ENCODE assay signal across 22 cellular contexts in genomic region chr19:49773663-49774305, GRCh38. TPM values are rescaled to one million over a fixed set of nuclear protein-coding genes. Genes with fewer than 3 reads are reported as not detected.
DNase-seq lines count a peak whose midpoint lies in the region; ATAC-seq and TF ChIP-seq lines count a peak whose summit lies in the region.
"Had no signal": no experiment of that assay in that cellular context is flagged by ENCODE, and none has a peak within 500 bp of the region (broad histone marks: within the 10 kb centered on the region; RNA-seq: fewer than 3 reads in every experiment).

No MANE protein-coding gene starts in this region.

- H3K27me3 Mint-ChIP-seq in MCF 10A (ENCODE audit: insufficient read depth, unreplicated experiment) = no peaks in the 10 kb centered on the region
- H3K27me3 Mint-ChIP-seq in dendritic cell treated with granulocyte-macrophage colony-stimulating factor and Interleukin-4, amounts not matched to agents 40 ng/mL and 50 ng/mL, for 4 days = no peaks in the 10 kb centered on the region
- H3K27me3 Mint-ChIP-seq in natural killer cell treated with Interleukin-12 subunit alpha and Interleukin-12 subunit beta and Interleukin-15 and Interleukin-18, amount 100 ng/mL, for 72 hours = no peaks in the 10 kb centered on the region

- DNase-seq in MCF 10A (ENCODE audit: unreplicated experiment) (no peak), breast epithelium (ENCODE audit: low spot score in 2 of 2) (no peak), BE2C (no peak), NCI-H1436 treated with DMSO at 0.1 percent for 48 hours (lab: John Stamatoyannopoulos, UW) (no peak)
- DNase-seq in natural killer cell treated with Interleukin-12 subunit alpha and Interleukin-12 subunit beta and Interleukin-15 and Interleukin-18, amount 100 ng/mL, for 72 hours (ENCODE audit: low spot score) = no peak
- DNase-seq: activated CD4-positive, alpha-beta T cell treated with anti-CD3 and anti-CD28 coated beads, Interleukin-2, amount 50 U/mL, for 1 hour; activated effector memory CD4-positive, alpha-beta T cell treated with anti-CD3 and anti-CD28 coated beads, Interleukin-2, amount 50 U/mL, for 16 hours; adrenal gland; brain microvascular endothelial cell; DND-41; endodermal cell; kidney glomerular epithelial cell; lower lobe of right lung; NCI-H1092; NCI-H187 treated with DMSO at 0.1 percent for 48 hours; NCI-H526 treated with DMSO at 0.1 percent for 48 hours; stimulated activated CD4-positive, alpha-beta T cell treated with anti-CD3 and anti-CD28 coated beads, Interleukin-2, amount 100 ng/mL, for 24 hours had no signal

- H3K27ac Mint-ChIP-seq in MCF 10A (ENCODE audit: low read depth, unreplicated experiment) = peak overlapping the region; percentile 23
- peak overlapping the region; percentile 56 for H3K27ac Mint-ChIP-seq in dendritic cell treated with granulocyte-macrophage colony-stimulating factor and Interleukin-4, amounts not matched to agents 40 ng/mL and 50 ng/mL, for 4 days
- H3K27ac Mint-ChIP-seq in natural killer cell treated with Interleukin-12 subunit alpha and Interleukin-12 subunit beta and Interleukin-15 and Interleukin-18, amount 100 ng/mL, for 72 hours = peak overlapping the region; percentile 32 to 89

- H3K27ac ChIP-seq in breast epithelium (no peak overlapping the region), temporal lobe (ENCODE audit: low read depth, low read length) (peak overlapping the region; percentile 57)
- H3K27ac ChIP-seq: adrenal gland, brain microvascular endothelial cell, lower lobe of right lung, suprapubic skin had no signal

- H3K4me1 Mint-ChIP-seq in MCF 10A (ENCODE audit: insufficient read depth, unreplicated experiment) = peaks cover 18% of the 10 kb centered on the region
- H3K4me1 Mint-ChIP-seq in dendritic cell treated with granulocyte-macrophage colony-stimulating factor and Interleukin-4, amounts not matched to agents 40 ng/mL and 50 ng/mL, for 4 days (ENCODE audit: low read depth) = peaks cover 52% of the 10 kb centered on the region
- peaks cover 35 to 60% of the 10 kb centered on the region in 2 donors for H3K4me1 Mint-ChIP-seq in natural killer cell treated with Interleukin-12 subunit alpha and Interleukin-12 subunit beta and Interleukin-15 and Interleukin-18, amount 100 ng/mL, for 72 hours (ENCODE audit: low read depth in 2 of 2)
- H3K4me1 Mint-ChIP-seq: endodermal cell had no signal

- peaks cover 22% of the 10 kb centered on the region for H3K36me3 Mint-ChIP-seq in MCF 10A (ENCODE audit: insufficient read depth, unreplicated experiment)
- H3K36me3 Mint-ChIP-seq in dendritic cell treated with granulocyte-macrophage colony-stimulating factor and Interleukin-4, amounts not matched to agents 40 ng/mL and 50 ng/mL, for 4 days (ENCODE audit: low read depth) = peaks cover 67% of the 10 kb centered on the region
- H3K36me3 Mint-ChIP-seq in natural killer cell treated with Interleukin-12 subunit alpha and Interleukin-12 subunit beta and Interleukin-15 and Interleukin-18, amount 100 ng/mL, for 72 hours = no peaks in the 10 kb centered on the region

- intact Hi-C loops in MCF 10A (cut with micrococcal nuclease) (no loop called here), breast epithelium (cut with DNase I; ENCODE audit: low total_unique reads) (no loop called here)
- intact Hi-C loops in dendritic cell treated with granulocyte-macrophage colony-stimulating factor and Interleukin-4, amounts not matched to agents 40 ng/mL and 50 ng/mL, for 4 days (cut with micrococcal nuclease) = no loop called here

- no peak for ATAC-seq in natural killer cell treated with Interleukin-12 subunit alpha and Interleukin-12 subunit beta and Interleukin-15 and Interleukin-18, amount 100 ng/mL, for 72 hours
- ATAC-seq in GM19452 (IDR thresholded peaks at IDR 0.05; ENCODE audit: unreplicated experiment) = no peak
- ATAC-seq: lower lobe of right lung had no signal

- TF ChIP-seq CTCF in MCF 10A (IDR thresholded peaks at IDR 0.05; ENCODE audit: unreplicated experiment) (no peak), breast epithelium (IDR thresholded peaks at IDR 0.05) (no peak), BE2C (IDR thresholded peaks at IDR 0.05; ENCODE audit: low read depth, low read length) (no peak)

- TF ChIP-seq POLR2A in breast epithelium (IDR thresholded peaks at IDR 0.05) = no peak

- BruUV-seq in MCF 10A (replicated peaks; lab: Mats Ljungman, UMichigan) = no TSS peak

- H3K36me3 ChIP-seq in breast epithelium (no peaks in the 10 kb centered on the region), BE2C (no peaks in the 10 kb centered on the region)
- H3K36me3 ChIP-seq: adrenal gland had no signal

- no peaks in the 10 kb centered on the region for H3K9me3 Mint-ChIP-seq in MCF 10A (ENCODE audit: unreplicated experiment)
- no peaks in the 10 kb centered on the region for H3K9me3 Mint-ChIP-seq in dendritic cell treated with granulocyte-macrophage colony-stimulating factor and Interleukin-4, amounts not matched to agents 40 ng/mL and 50 ng/mL, for 4 days
- H3K9me3 Mint-ChIP-seq in natural killer cell treated with Interleukin-12 subunit alpha and Interleukin-12 subunit beta and Interleukin-15 and Interleukin-18, amount 100 ng/mL, for 72 hours = no peaks in the 10 kb centered on the region
- H3K9me3 Mint-ChIP-seq: endodermal cell had no signal

- POLR2A ChIA-PET in MCF 10A (lab: Yijun Ruan, JAX) = interaction anchor here (0.5 to 1.1 kb wide), 3 partner anchors 10 to 1335 kb away, joined by 3 read pairs; partner anchors contain the start of gene CTU1

- CTCF ChIA-PET in MCF 10A (lab: Yijun Ruan, JAX) = interaction anchor here (0.6 kb wide), 1 partner anchor 227 kb away, joined by 3 read pairs; no protein-coding TSS in a partner anchor

- H3K4me1 ChIP-seq in breast epithelium (peaks cover 0 to under 1% of the 10 kb centered on the region in 2 donors), BE2C (no peaks in the 10 kb centered on the region)

- H3K4me3 ChIP-seq in breast epithelium = no peak overlapping the region
- H3K4me3 ChIP-seq in BE2C (ENCODE audit: low read depth, low read length) = no peak overlapping the region
- H3K4me3 ChIP-seq: adrenal gland, lower lobe of right lung, suprapubic skin had no signal

- H3K4me3 Mint-ChIP-seq in MCF 10A (ENCODE audit: unreplicated experiment) = no peak overlapping the region
- no peak overlapping the region for H3K4me3 Mint-ChIP-seq in dendritic cell treated with granulocyte-macrophage colony-stimulating factor and Interleukin-4, amounts not matched to agents 40 ng/mL and 50 ng/mL, for 4 days
- no peak overlapping the region for H3K4me3 Mint-ChIP-seq in natural killer cell treated with Interleukin-12 subunit alpha and Interleukin-12 subunit beta and Interleukin-15 and Interleukin-18, amount 100 ng/mL, for 72 hours
- H3K4me3 Mint-ChIP-seq: endodermal cell had no signal

- H3K27me3 ChIP-seq in breast epithelium (no peaks in the 10 kb centered on the region), BE2C (no peaks in the 10 kb centered on the region)
- H3K27me3 ChIP-seq: adrenal gland, brain microvascular endothelial cell, suprapubic skin had no signal

- H3K9me3 ChIP-seq in breast epithelium (no peaks in the 10 kb centered on the region), BE2C (no peaks in the 10 kb centered on the region)
- H3K9me3 ChIP-seq: adrenal gland, lower lobe of right lung, suprapubic skin had no signal

RNA-seq across cellular contexts. Expression of gene AP2A1, which starts 7.0 kb away (rescaled TPM):
- total RNA-seq in MCF 10A (2022) (70.5 and 80.0 TPM in 2 replicates), breast epithelium (10 to 100 TPM; 42.1 to 71.0 (median 59.3) TPM), temporal lobe (44.5 TPM)
- total RNA-seq in natural killer cell treated with Interleukin-12 subunit alpha and Interleukin-12 subunit beta and Interleukin-15 and Interleukin-18, amount 100 ng/mL, for 72 hours = 100 to 1,000 TPM; 131 to 142 TPM
- polyA plus RNA-seq in BE2C (2012; ENCODE audit: insufficient read depth, insufficient read length, low read depth) = 51.6 TPM

RNA-seq across cellular contexts. Expression of gene TSKS, which starts 10.7 kb away (rescaled TPM):
- not detected in 2 replicates for total RNA-seq in MCF 10A (2022)
- under 1 TPM in 2 of 3 donors, not detected in 1; 0.33 to 0.96 TPM for total RNA-seq in breast epithelium
- under 1 TPM; 0.38 to 0.53 TPM for total RNA-seq in natural killer cell treated with Interleukin-12 subunit alpha and Interleukin-12 subunit beta and Interleukin-15 and Interleukin-18, amount 100 ng/mL, for 72 hours
- total RNA-seq in temporal lobe = not detected
- 0.56 TPM for polyA plus RNA-seq in BE2C (2012; ENCODE audit: insufficient read depth, insufficient read length, low read depth)
- total RNA-seq: SK-MEL-5 had no signal

RNA-seq across cellular contexts. Expression of gene FUZ, which starts 39.3 kb away (rescaled TPM):
- total RNA-seq in MCF 10A (2022) (10.9 and 19.0 TPM in 2 replicates), breast epithelium (10 to 100 TPM; 13.0 to 27.4 (median 18.7) TPM), temporal lobe (9.8 TPM)
- total RNA-seq in natural killer cell treated with Interleukin-12 subunit alpha and Interleukin-12 subunit beta and Interleukin-15 and Interleukin-18, amount 100 ng/mL, for 72 hours = 10 to 100 TPM; 10.7 to 18.0 TPM
- 14.6 TPM for polyA plus RNA-seq in BE2C (2012; ENCODE audit: insufficient read depth, insufficient read length, low read depth)

RNA-seq across cellular contexts. Expression of gene MED25, which starts 44.3 kb away (rescaled TPM):
- total RNA-seq in MCF 10A (2022) = 39.9 and 43.2 TPM in 2 replicates
- total RNA-seq in breast epithelium = 10 to 100 TPM; 16.3 to 27.5 (median 20.6) TPM
- 10 to 100 TPM; 48.0 to 64.6 TPM for total RNA-seq in natural killer cell treated with Interleukin-12 subunit alpha and Interleukin-12 subunit beta and Interleukin-15 and Interleukin-18, amount 100 ng/mL, for 72 hours
- 19.2 TPM for total RNA-seq in temporal lobe
- 38.0 TPM for polyA plus RNA-seq in BE2C (2012; ENCODE audit: insufficient read depth, insufficient read length, low read depth)
